In the genomic region with DNA sequence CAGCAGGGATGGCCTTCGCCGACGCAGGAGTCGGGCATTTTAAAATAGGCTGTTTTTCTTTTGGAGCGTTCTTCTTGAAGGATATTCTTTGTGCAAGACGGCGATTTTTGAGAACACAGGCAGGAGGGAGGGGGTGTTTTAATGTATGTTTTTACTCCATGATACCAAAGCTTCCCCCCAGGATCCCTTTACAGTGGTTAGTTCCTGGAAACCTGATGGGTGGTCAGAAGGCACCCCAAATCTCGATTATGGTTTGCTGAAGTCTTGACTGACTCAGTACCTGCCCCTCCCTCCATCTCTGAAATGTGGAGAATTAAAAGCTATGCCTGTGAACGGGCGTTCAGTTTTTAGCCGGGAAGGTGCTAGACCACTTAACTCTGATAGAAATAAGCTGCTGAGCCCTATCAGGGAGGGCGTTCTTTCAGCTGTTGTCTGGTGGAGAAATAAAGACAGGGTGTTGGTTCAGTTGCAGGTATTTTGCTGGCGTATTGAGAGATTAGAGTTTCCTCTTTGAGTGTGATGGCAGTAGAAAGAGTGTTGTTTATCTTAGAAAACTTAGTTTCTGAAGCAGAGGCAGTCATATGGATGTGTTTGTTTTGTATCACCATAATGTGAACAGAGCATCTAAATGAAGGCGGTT, we compare ENCODE assay signal across 1 cellular context.
TF ChIP-seq lines count a peak whose summit lies in the region.

No MANE protein-coding gene starts in this region.

TF ChIP-seq in endothelial cell of umbilical vein, 7 proteins besides CTCF, POLR2A, EP300 and RAD21 (continued from another document):
- TF ChIP-seq MYC (IDR thresholded peaks at IDR 0.05; ENCODE audit: low read depth, low read length) (no peak), GATA2 (IDR thresholded peaks at IDR 0.05; ENCODE audit: insufficient read depth, insufficient read length, low read depth, low read length) (no peak), FOS (IDR thresholded peaks at IDR 0.05; ENCODE audit: borderline replicate concordance, insufficient read depth, low read length) (no peak)
